ENCODE assay signal across 9 cellular contexts in genomic region chr16:67858448-67858993, GRCh38. TPM values are rescaled to one million over a fixed set of nuclear protein-coding genes. Genes with fewer than 3 reads are reported as not detected.
DNase-seq lines count a peak whose midpoint lies in the region; ATAC-seq and TF ChIP-seq lines count a peak whose summit lies in the region.
"Had no signal": no experiment of that assay in that cellular context is flagged by ENCODE, and none has a peak within 500 bp of the region (broad histone marks: within the 10 kb centered on the region; RNA-seq: fewer than 3 reads in every experiment).

No MANE protein-coding gene starts in this region.

- H3K27ac ChIP-seq in breast epithelium: peak overlapping the region; percentile 91 to 93
- peak overlapping the region; percentile 92 for H3K27ac ChIP-seq in lower lobe of right lung
- peak overlapping the region; percentile 51 to 68 (median 64) for H3K27ac ChIP-seq in thyroid gland

- H3K36me3 Mint-ChIP-seq in T-helper 1 cell treated with Interleukin-12 subunit alpha and Interleukin-12 subunit beta and Interleukin-4 antibody, amounts not matched to agents 30 μg/mL and 1 μg/mL, for 36 hours (ENCODE audit: low read depth): peaks cover 7% of the 10 kb centered on the region

- H3K4me3 Mint-ChIP-seq in T-helper 1 cell treated with Interleukin-12 subunit alpha and Interleukin-12 subunit beta and Interleukin-4 antibody, amounts not matched to agents 30 μg/mL and 1 μg/mL, for 36 hours: no peak overlapping the region

- H3K4me3 ChIP-seq in breast epithelium (no peak overlapping the region), lower lobe of right lung (no peak overlapping the region), thyroid gland (replicated peaks in 1 of 3) (no peak overlapping the region)

- H3K4me1 ChIP-seq in breast epithelium: peaks cover 6 to 12% of the 10 kb centered on the region in 2 donors
- H3K4me1 ChIP-seq in lower lobe of right lung: peaks cover 61% of the 10 kb centered on the region
- H3K4me1 ChIP-seq in thyroid gland: peaks cover 14 to 65% of the 10 kb centered on the region in 2 donors

- no peaks in the 10 kb centered on the region for H3K9me3 Mint-ChIP-seq in T-helper 1 cell treated with Interleukin-12 subunit alpha and Interleukin-12 subunit beta and Interleukin-4 antibody, amounts not matched to agents 30 μg/mL and 1 μg/mL, for 36 hours

- H3K27ac Mint-ChIP-seq in T-helper 1 cell treated with Interleukin-12 subunit alpha and Interleukin-12 subunit beta and Interleukin-4 antibody, amounts not matched to agents 30 μg/mL and 1 μg/mL, for 36 hours: peak overlapping the region; percentile 41

- WGBS in thyroid gland, 2 donors: 79 to 80% methylated on average over 5 of the region's 5 CpGs

- H3K36me3 ChIP-seq in breast epithelium (no peaks in the 10 kb centered on the region), lower lobe of right lung (peaks cover 17% of the 10 kb centered on the region), thyroid gland (no peaks in the 10 kb centered on the region)

- H3K4me1 Mint-ChIP-seq in T-helper 1 cell treated with Interleukin-12 subunit alpha and Interleukin-12 subunit beta and Interleukin-4 antibody, amounts not matched to agents 30 μg/mL and 1 μg/mL, for 36 hours (ENCODE audit: low read depth): peaks cover 16% of the 10 kb centered on the region

- intact Hi-C loops in breast epithelium (cut with DNase I; ENCODE audit: low total_unique reads) (no loop called here), lower lobe of right lung (cut with DNase I) (no loop called here), thyroid gland (cut with DNase I) (no loop called here)

- TF ChIP-seq POLR2A in breast epithelium (IDR thresholded peaks at IDR 0.05) (no peak), thyroid gland (IDR thresholded peaks at IDR 0.05) (no peak)

- ATAC-seq in lower lobe of right lung: peak; percentile 28 to 42
- no peak for ATAC-seq in HG03097 (IDR thresholded peaks at IDR 0.05; ENCODE audit: low FRiP score, unreplicated experiment)
- no peak for ATAC-seq in GM18873 (IDR thresholded peaks at IDR 0.05; ENCODE audit: low FRiP score, unreplicated experiment)

- H3K27me3 Mint-ChIP-seq in T-helper 1 cell treated with Interleukin-12 subunit alpha and Interleukin-12 subunit beta and Interleukin-4 antibody, amounts not matched to agents 30 μg/mL and 1 μg/mL, for 36 hours (ENCODE audit: low read depth): no peaks in the 10 kb centered on the region

- no peaks in the 10 kb centered on the region for H3K9me3 ChIP-seq in breast epithelium
- no peaks in the 10 kb centered on the region for H3K9me3 ChIP-seq in lower lobe of right lung
- no peaks in the 10 kb centered on the region for H3K9me3 ChIP-seq in thyroid gland

- no peaks in the 10 kb centered on the region for H3K27me3 ChIP-seq in breast epithelium
- H3K27me3 ChIP-seq in lower lobe of right lung (ENCODE audit: low read depth): no peaks in the 10 kb centered on the region
- no peaks in the 10 kb centered on the region for H3K27me3 ChIP-seq in thyroid gland

- TF ChIP-seq CTCF in breast epithelium (IDR thresholded peaks at IDR 0.05): no peak
- TF ChIP-seq CTCF in lower lobe of right lung (IDR thresholded peaks at IDR 0.05): no peak
- no peak for TF ChIP-seq CTCF in thyroid gland (IDR thresholded peaks at IDR 0.05)

- DNase-seq in T-helper 1 cell: no peak
- DNase-seq in breast epithelium (ENCODE audit: low spot score in 2 of 2): no peak
- no peak for DNase-seq in lower lobe of right lung
- DNase-seq in thyroid gland: no peak
- DNase-seq in D341Med (ENCODE audit: low spot score): no peak
- DNase-seq: NCI-H2171 treated with DMSO at 0.1 percent for 48 hours had no signal

RNA-seq across cellular contexts. Expression of gene CENPT, which starts 11.0 kb away (rescaled TPM):
- total RNA-seq in breast epithelium (10 to 100 TPM; 35.0 to 52.0 (median 51.5) TPM), lower lobe of right lung (29.9 TPM), thyroid gland (10 to 100 TPM; 15.7 to 43.8 (median 26.2) TPM)

RNA-seq across cellular contexts. Expression of gene NUTF2, which starts 11.8 kb away (rescaled TPM):
- 100 to 1,000 TPM in 1 of 3 donors, 10 to 100 TPM in 2; 91.5 to 168 (median 94.8) TPM for total RNA-seq in breast epithelium
- 55.8 TPM for total RNA-seq in lower lobe of right lung
- 100 to 1,000 TPM in 1 of 4 donors, 10 to 100 TPM in 3; 31.6 to 153 (median 58.4) TPM for total RNA-seq in thyroid gland

RNA-seq across cellular contexts. Expression of gene EDC4, which starts 14.3 kb away (rescaled TPM):
- total RNA-seq in breast epithelium (10 to 100 TPM; 43.3 to 57.0 (median 53.6) TPM), lower lobe of right lung (51.2 TPM), thyroid gland (10 to 100 TPM; 31.4 to 68.2 (median 41.2) TPM)

RNA-seq across cellular contexts. Expression of gene THAP11, which starts 16.4 kb away (rescaled TPM):
- 10 to 100 TPM; 51.1 to 57.8 (median 53.0) TPM for total RNA-seq in breast epithelium
- total RNA-seq in lower lobe of right lung: 26.1 TPM
- total RNA-seq in thyroid gland: 10 to 100 TPM; 53.5 to 79.0 (median 67.8) TPM

RNA-seq across cellular contexts. Expression of gene NRN1L, which starts 26.2 kb away (rescaled TPM):
- total RNA-seq in breast epithelium (1 to 10 TPM in 2 of 3 donors, not detected in 1; 1.3 to 1.4 TPM), lower lobe of right lung (1.7 TPM), thyroid gland (1 to 10 TPM in 1 of 4 donors, not detected in 3; 2.0 TPM)

Comparison
In these comparisons a context has a peak if more than half of its experiments do, and no peak if none do; other contexts are left out.
1. ATAC-seq: peak in lower lobe of right lung (2 of 2); none in HG03097 (single experiment) and GM18873 (single experiment).
2. Peak in every context shown above with its lines, with median percentiles within 50 percentile points of each other: H3K27ac ChIP-seq.